Comparison of ENCODE assay signal across 1 cellular context in the genomic region with DNA sequence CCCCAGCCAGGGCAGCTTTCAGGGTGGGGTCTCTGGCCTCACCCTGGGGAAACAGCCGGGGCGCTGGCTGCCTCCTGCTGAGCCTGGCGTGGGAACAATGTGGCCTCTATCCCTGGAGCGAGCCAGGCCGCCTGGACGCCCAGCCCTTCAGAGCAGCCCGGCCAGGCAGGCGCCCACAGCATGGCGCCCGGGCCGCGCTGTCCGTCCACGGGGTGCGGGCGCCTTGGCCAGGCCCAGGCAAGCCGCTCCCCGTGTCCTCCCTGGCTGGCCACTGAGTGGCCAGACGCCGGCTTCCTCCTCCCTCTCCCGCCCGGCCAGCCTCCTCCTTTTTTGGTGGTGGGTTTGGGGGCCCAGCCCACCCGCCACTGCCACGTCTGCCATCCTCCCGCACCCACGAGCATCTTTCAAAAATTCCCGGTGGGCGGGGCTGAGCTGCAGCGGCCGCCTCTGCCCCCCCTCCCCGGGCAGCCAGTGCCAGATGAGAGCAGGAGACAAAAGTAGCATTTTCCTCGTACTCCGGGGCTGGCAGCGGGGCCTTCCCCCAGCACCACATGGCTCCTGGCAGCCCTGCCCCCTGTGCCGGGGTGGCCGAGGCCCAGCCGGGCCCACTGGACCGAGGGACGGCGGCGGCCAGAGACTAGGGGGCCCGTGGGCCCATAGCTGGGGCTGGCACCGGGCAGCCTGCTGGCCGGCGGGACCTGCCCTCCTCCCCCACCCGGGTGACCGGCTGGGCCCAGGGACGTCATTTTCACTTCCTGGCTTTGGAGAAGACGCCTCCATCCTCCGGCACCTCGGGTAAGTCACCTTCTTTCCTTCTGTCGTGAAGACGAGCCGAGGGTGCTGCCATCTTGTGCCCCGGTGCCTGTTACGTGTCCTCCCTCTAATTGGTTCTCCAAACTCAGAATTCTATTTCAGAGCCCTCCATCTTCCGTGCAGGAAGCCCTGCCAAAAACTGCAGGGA.
TF ChIP-seq lines count a peak whose summit lies in the region.

No MANE protein-coding gene starts in this region.

TF ChIP-seq in A549, 52 proteins besides CTCF, POLR2A, EP300 and RAD21 (continued from another document):
- TF ChIP-seq, protein P1, sequence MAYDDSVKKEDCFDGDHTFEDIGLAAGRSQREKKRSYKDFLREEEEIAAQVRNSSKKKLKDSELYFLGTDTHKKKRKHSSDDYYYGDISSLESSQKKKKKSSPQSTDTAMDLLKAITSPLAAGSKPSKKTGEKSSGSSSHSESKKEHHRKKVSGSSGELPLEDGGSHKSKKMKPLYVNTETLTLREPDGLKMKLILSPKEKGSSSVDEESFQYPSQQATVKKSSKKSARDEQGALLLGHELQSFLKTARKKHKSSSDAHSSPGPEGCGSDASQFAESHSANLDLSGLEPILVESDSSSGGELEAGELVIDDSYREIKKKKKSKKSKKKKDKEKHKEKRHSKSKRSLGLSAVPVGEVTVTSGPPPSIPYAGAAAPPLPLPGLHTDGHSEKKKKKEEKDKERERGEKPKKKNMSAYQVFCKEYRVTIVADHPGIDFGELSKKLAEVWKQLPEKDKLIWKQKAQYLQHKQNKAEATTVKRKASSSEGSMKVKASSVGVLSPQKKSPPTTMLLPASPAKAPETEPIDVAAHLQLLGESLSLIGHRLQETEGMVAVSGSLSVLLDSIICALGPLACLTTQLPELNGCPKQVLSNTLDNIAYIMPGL (CRISPR knock-in tag; IDR thresholded peaks at IDR 0.05; ENCODE audit: borderline replicate concordance), result no peak
- TF ChIP-seq, protein P2, sequence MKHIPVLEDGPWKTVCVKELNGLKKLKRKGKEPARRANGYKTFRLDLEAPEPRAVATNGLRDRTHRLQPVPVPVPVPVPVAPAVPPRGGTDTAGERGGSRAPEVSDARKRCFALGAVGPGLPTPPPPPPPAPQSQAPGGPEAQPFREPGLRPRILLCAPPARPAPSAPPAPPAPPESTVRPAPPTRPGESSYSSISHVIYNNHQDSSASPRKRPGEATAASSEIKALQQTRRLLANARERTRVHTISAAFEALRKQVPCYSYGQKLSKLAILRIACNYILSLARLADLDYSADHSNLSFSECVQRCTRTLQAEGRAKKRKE (CRISPR knock-in tag; IDR thresholded peaks at IDR 0.05; ENCODE audit: low read depth), result peak; percentile 38; the same call in 1 of the 2 replicates
- TF ChIP-seq, protein P3, sequence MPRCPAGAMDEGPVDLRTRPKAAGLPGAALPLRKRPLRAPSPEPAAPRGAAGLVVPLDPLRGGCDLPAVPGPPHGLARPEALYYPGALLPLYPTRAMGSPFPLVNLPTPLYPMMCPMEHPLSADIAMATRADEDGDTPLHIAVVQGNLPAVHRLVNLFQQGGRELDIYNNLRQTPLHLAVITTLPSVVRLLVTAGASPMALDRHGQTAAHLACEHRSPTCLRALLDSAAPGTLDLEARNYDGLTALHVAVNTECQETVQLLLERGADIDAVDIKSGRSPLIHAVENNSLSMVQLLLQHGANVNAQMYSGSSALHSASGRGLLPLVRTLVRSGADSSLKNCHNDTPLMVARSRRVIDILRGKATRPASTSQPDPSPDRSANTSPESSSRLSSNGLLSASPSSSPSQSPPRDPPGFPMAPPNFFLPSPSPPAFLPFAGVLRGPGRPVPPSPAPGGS (IDR thresholded peaks at IDR 0.05), result no peak
- TF ChIP-seq ZSCAN20 (CRISPR knock-in tag; IDR thresholded peaks at IDR 0.05), result no peak
- TF ChIP-seq ZC3H11A (IDR thresholded peaks at IDR 0.05), result no peak
- peak; percentile 30; the same call in 1 of the 2 replicates for TF ChIP-seq HOXA7 (CRISPR knock-in tag; IDR thresholded peaks at IDR 0.05)
- peak in 1 of 2 experiments; percentile 55; a peak in 3 of 5 replicates for TF ChIP-seq JUN (IDR thresholded peaks at IDR 0.05)
- TF ChIP-seq ELK1 (IDR thresholded peaks at IDR 0.05; ENCODE audit: low read depth, low read length), result no peak
- TF ChIP-seq MYC (IDR thresholded peaks at IDR 0.05; ENCODE audit: borderline replicate concordance, low read length), result peak; percentile 84
- 0 out of 2 replicates have a peak, but pooled peaks have one; percentile 46 for TF ChIP-seq POLR2AphosphoS2 (conservative IDR thresholded peaks at IDR 0.05; ENCODE audit: low read length)
TF ChIP-seq in A549: peak in this region for 8.
